9 cellular contexts compared by ENCODE assay signal in the genomic region with DNA sequence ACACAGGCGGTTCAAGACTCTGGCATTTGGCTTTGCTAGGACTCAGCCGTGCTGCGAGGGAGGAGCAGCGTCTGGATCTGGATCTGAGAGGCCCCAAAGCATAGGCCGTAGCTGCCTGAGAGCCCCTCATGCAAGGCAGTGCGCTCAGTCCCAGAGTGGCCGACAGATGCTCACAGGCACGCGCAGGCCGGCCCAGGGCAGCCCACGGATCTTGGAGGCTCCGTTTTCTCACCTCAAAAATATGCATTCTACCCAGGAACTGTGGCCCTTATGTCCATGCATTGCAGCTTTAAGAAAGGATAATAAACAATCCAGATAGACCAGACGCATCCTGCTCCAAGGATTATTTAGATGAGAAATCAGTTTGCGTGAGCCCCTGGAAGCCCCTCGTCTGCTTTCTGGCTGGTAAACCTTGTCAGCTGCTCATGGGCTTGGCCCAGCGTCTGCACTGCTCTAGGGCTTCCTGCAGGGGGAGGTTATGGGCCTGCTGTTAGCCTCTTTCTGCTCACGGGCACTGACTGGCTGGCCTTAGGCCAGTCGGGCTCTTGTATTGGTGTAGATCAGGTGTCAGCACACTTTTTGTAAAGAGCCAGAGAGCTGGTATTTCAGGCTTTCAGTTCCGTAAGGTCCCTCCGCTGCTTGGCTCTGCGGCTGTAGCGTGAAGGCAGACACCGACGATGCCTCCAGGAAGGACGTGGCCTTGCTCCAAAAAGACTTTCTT. TPM values are rescaled to one million over a fixed set of nuclear protein-coding genes. Genes with fewer than 3 reads are reported as not detected.
DNase-seq lines count a peak whose midpoint lies in the region; ATAC-seq and TF ChIP-seq lines count a peak whose summit lies in the region.
"Had no signal": no experiment of that assay in that cellular context is flagged by ENCODE, and none has a peak within 500 bp of the region (broad histone marks: within the 10 kb centered on the region; RNA-seq: fewer than 3 reads in every experiment).

No MANE protein-coding gene starts in this region.

- no peak overlapping the region for H3K4me3 ChIP-seq in WI38 (ENCODE audit: low read depth, low read length)
- H3K4me3 ChIP-seq in kidney epithelial cell (ENCODE audit: low read depth, low read length): no peak overlapping the region

- no peaks in the 10 kb centered on the region for H3K36me3 ChIP-seq in kidney epithelial cell (ENCODE audit: control insufficient read depth, insufficient read depth, low read length)

- DNase-seq in COLO668 (lab: John Stamatoyannopoulos, UW; ENCODE audit: unreplicated experiment): peak; percentile 42
- DNase-seq in kidney epithelial cell (ENCODE audit: low read depth): no peak
- no peak for DNase-seq in stimulated activated naive CD8-positive, alpha-beta T cell treated with anti-CD3 and anti-CD28 coated beads, Interleukin-15, Interleukin-2, amounts not matched to agents 100 U/mL and 50 U/mL, for 24 hours
- DNase-seq in natural killer cell treated with Interleukin-12 subunit alpha and Interleukin-12 subunit beta and Interleukin-15 and Interleukin-18, amount 100 ng/mL, for 72 hours (ENCODE audit: low spot score): no peak
- no peak for DNase-seq in activated T-cell treated with anti-CD3 and anti-CD28 coated beads, Interleukin-2, amount 50 U/mL, for 72 hours
- DNase-seq: activated naive CD8-positive, alpha-beta T cell treated with anti-CD3 and anti-CD28 coated beads, Interleukin-2, amount 10 ng/mL, durations not matched to agents 7 days and 5 days had no signal

- TF ChIP-seq CTCF in LNCAP (IDR thresholded peaks at IDR 0.05) (peak; percentile 65), WI38 (IDR thresholded peaks at IDR 0.05; ENCODE audit: low read depth, low read length) (peak; percentile 69), kidney epithelial cell (IDR thresholded peaks at IDR 0.05; ENCODE audit: insufficient read depth, low read length, poor library complexity, severe bottlenecking) (peak; percentile 36)

- no peaks in the 10 kb centered on the region for H3K27me3 Mint-ChIP-seq in natural killer cell treated with Interleukin-12 subunit alpha and Interleukin-12 subunit beta and Interleukin-15 and Interleukin-18, amount 100 ng/mL, for 72 hours
- H3K27me3 Mint-ChIP-seq in activated T-cell treated with anti-CD3 and anti-CD28 coated beads, Interleukin-2, amount 50 U/mL, for 72 hours (ENCODE audit: low read depth): no peaks in the 10 kb centered on the region
- H3K27me3 Mint-ChIP-seq: activated naive CD8-positive, alpha-beta T cell treated with anti-CD3 and anti-CD28 coated beads, Interleukin-2, amount 10 ng/mL, durations not matched to agents 7 days and 5 days had no signal

- no peak for ATAC-seq in stimulated activated naive CD8-positive, alpha-beta T cell treated with anti-CD3 and anti-CD28 coated beads, Interleukin-15, Interleukin-2, amounts not matched to agents 100 U/mL and 50 U/mL, for 24 hours
- no peak for ATAC-seq in GM19324 (IDR thresholded peaks at IDR 0.05; ENCODE audit: low FRiP score, unreplicated experiment)
- no peak for ATAC-seq in natural killer cell treated with Interleukin-12 subunit alpha and Interleukin-12 subunit beta and Interleukin-15 and Interleukin-18, amount 100 ng/mL, for 72 hours
- ATAC-seq in activated T-cell treated with anti-CD3 and anti-CD28 coated beads, Interleukin-2, amount 50 U/mL, for 72 hours (replicated peaks in 1 of 2): no peak

- peaks cover 0 to 3% of the 10 kb centered on the region in 2 donors for H3K4me1 Mint-ChIP-seq in natural killer cell treated with Interleukin-12 subunit alpha and Interleukin-12 subunit beta and Interleukin-15 and Interleukin-18, amount 100 ng/mL, for 72 hours (ENCODE audit: low read depth in 2 of 2)
- H3K4me1 Mint-ChIP-seq in activated T-cell treated with anti-CD3 and anti-CD28 coated beads, Interleukin-2, amount 50 U/mL, for 72 hours (ENCODE audit: low read depth): no peaks in the 10 kb centered on the region
- H3K4me1 Mint-ChIP-seq: activated naive CD8-positive, alpha-beta T cell treated with anti-CD3 and anti-CD28 coated beads, Interleukin-2, amount 10 ng/mL, durations not matched to agents 7 days and 5 days had no signal

- H3K27me3 ChIP-seq in kidney epithelial cell (ENCODE audit: control insufficient read depth, insufficient read depth, low read length): no peaks in the 10 kb centered on the region

- no peaks in the 10 kb centered on the region for H3K9me3 Mint-ChIP-seq in natural killer cell treated with Interleukin-12 subunit alpha and Interleukin-12 subunit beta and Interleukin-15 and Interleukin-18, amount 100 ng/mL, for 72 hours
- no peaks in the 10 kb centered on the region for H3K9me3 Mint-ChIP-seq in activated T-cell treated with anti-CD3 and anti-CD28 coated beads, Interleukin-2, amount 50 U/mL, for 72 hours
- H3K9me3 Mint-ChIP-seq: activated naive CD8-positive, alpha-beta T cell treated with anti-CD3 and anti-CD28 coated beads, Interleukin-2, amount 10 ng/mL, durations not matched to agents 7 days and 5 days had no signal

- no peak overlapping the region for H3K4me3 Mint-ChIP-seq in natural killer cell treated with Interleukin-12 subunit alpha and Interleukin-12 subunit beta and Interleukin-15 and Interleukin-18, amount 100 ng/mL, for 72 hours
- H3K4me3 Mint-ChIP-seq in activated T-cell treated with anti-CD3 and anti-CD28 coated beads, Interleukin-2, amount 50 U/mL, for 72 hours: no peak overlapping the region
- H3K4me3 Mint-ChIP-seq: activated naive CD8-positive, alpha-beta T cell treated with anti-CD3 and anti-CD28 coated beads, Interleukin-2, amount 10 ng/mL, durations not matched to agents 7 days and 5 days had no signal

- H3K27ac Mint-ChIP-seq in natural killer cell treated with Interleukin-12 subunit alpha and Interleukin-12 subunit beta and Interleukin-15 and Interleukin-18, amount 100 ng/mL, for 72 hours: no peak overlapping the region
- no peak overlapping the region for H3K27ac Mint-ChIP-seq in activated T-cell treated with anti-CD3 and anti-CD28 coated beads, Interleukin-2, amount 50 U/mL, for 72 hours
- H3K27ac Mint-ChIP-seq: activated naive CD8-positive, alpha-beta T cell treated with anti-CD3 and anti-CD28 coated beads, Interleukin-2, amount 10 ng/mL, durations not matched to agents 7 days and 5 days had no signal

- H3K36me3 Mint-ChIP-seq in natural killer cell treated with Interleukin-12 subunit alpha and Interleukin-12 subunit beta and Interleukin-15 and Interleukin-18, amount 100 ng/mL, for 72 hours: no peaks in the 10 kb centered on the region
- no peaks in the 10 kb centered on the region for H3K36me3 Mint-ChIP-seq in activated T-cell treated with anti-CD3 and anti-CD28 coated beads, Interleukin-2, amount 50 U/mL, for 72 hours (ENCODE audit: insufficient read depth in 2 of 2)

RNA-seq across cellular contexts. Expression of gene TEX29, which starts 24.2 kb away (rescaled TPM):
- total RNA-seq in kidney epithelial cell: not detected in 2 replicates
- under 1 TPM; 0.59 to 0.67 TPM for total RNA-seq in natural killer cell treated with Interleukin-12 subunit alpha and Interleukin-12 subunit beta and Interleukin-15 and Interleukin-18, amount 100 ng/mL, for 72 hours
- total RNA-seq in activated T-cell treated with anti-CD3 and anti-CD28 coated beads, Interleukin-2, amount 50 U/mL, for 72 hours: 1 to 10 TPM; 1.1 to 1.5 TPM
